1 cellular context compared by ENCODE assay signal in the genomic region with DNA sequence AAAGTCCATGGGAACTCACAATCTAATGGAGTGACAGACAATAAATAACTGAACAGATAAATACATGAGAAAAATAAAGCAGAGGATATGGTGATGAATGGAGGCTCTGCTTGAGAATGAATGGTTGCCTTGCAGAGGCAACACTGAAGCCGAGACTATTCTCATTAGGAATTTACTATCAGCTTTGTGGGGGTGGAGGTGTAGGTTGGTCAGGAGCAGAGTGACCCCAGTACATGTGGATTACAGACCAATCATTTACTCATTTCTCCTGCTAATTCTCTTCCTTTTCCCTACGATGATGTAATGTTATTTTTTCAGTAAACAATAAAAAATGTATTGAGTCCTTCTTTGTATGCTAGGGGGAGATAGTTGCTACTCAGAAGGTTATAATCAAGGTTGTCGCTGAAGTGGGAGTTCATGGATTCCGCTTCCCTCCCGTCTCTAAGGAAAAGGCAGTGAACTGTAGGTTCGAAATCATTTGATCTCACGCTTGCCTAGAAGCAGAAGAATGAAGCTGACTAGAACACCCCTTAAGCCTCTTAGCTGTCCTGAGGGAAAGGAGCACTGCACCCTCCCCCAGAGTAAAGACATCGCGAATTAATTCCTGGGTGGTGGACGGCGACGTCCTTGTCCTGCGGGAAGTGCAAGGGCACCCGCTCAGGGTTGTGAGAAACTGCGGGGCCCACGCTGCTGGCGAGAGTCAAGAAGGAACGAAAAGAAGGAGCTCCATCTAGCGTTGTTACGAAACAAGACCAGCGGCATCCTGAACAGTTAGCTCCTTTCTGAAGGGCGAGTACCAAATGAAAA.
A peak's percentile ranks its signal among the peaks of the same experiment; 100 is the strongest.
TF ChIP-seq lines count a peak whose summit lies in the region.

No MANE protein-coding gene starts in this region.

TF ChIP-seq in WTC11, 78 proteins besides CTCF, POLR2A, EP300 and RAD21 (continued from another document):
- TF ChIP-seq MAX (CRISPR knock-in tag; IDR thresholded peaks at IDR 0.05) (peak; percentile 42; the same call in 1 of the 2 replicates), AFF4 (CRISPR knock-in tag; IDR thresholded peaks at IDR 0.05; ENCODE audit: borderline replicate concordance) (0 out of 2 replicates have a peak, but pooled peaks have one; percentile 50), ARID4B (CRISPR knock-in tag; IDR thresholded peaks at IDR 0.05; ENCODE audit: borderline replicate concordance) (no peak), ZNF138 (CRISPR knock-in tag; conservative IDR thresholded peaks at IDR 0.05) (no peak)
- TF ChIP-seq, protein P1, sequence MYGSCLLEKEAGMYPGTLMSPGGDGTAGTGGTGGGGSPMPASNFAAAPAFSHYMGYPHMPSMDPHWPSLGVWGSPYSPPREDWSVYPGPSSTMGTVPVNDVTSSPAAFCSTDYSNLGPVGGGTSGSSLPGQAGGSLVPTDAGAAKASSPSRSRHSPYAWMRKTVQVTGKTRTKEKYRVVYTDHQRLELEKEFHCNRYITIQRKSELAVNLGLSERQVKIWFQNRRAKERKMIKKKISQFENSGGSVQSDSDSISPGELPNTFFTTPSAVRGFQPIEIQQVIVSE (CRISPR knock-in tag; IDR thresholded peaks at IDR 0.05; ENCODE audit: borderline replicate concordance), result no peak
- TF ChIP-seq, protein P2, sequence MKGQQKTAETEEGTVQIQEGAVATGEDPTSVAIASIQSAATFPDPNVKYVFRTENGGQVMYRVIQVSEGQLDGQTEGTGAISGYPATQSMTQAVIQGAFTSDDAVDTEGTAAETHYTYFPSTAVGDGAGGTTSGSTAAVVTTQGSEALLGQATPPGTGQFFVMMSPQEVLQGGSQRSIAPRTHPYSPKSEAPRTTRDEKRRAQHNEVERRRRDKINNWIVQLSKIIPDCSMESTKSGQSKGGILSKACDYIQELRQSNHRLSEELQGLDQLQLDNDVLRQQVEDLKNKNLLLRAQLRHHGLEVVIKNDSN (CRISPR knock-in tag; IDR thresholded peaks at IDR 0.05), result no peak
